8 cellular contexts compared by ENCODE assay signal in genomic region chr12:109899783-109900751, GRCh38. TPM values are rescaled to one million over a fixed set of nuclear protein-coding genes. Genes with fewer than 3 reads are reported as not detected.
A peak's percentile ranks its signal among the peaks of the same experiment; 100 is the strongest.
DNase-seq lines count a peak whose midpoint lies in the region; TF ChIP-seq lines count a peak whose summit lies in the region.

TCHP (plus strand) TSS chr12:109900274; CDS start chr12:109903027, 2,753 bp downstream.

- no peak within 1 kb of the TSS for H2BK12ac ChIP-seq in H9 (ENCODE audit: insufficient read length, low read depth, low read length)

- TF ChIP-seq CTCF in H9 (conservative IDR thresholded peaks at IDR 0.05), result no peak
- TF ChIP-seq CTCF in SK-N-SH (IDR thresholded peaks at IDR 0.05), result peak; percentile 43
- TF ChIP-seq CTCF in testis (IDR thresholded peaks at IDR 0.05), result peak; percentile 27 to 42 (median 29)

- peaks cover 16 to 18% (median 16%) of the 10 kb centered on the region in 3 experiments; a peak in 6 of 7 replicates for H3K36me3 Mint-ChIP-seq in H9 (ENCODE audit: insufficient read depth in 1 of 3, low read depth in 3 of 3)

- peaks cover 17 to 21% of the 10 kb centered on the region in 2 experiments for H3K36me3 ChIP-seq in SK-N-SH (replicated peaks in 1 of 2; ENCODE audit: control insufficient read depth in 1 of 2, insufficient read depth in 2 of 2, low read length in 1 of 2)
- H3K36me3 ChIP-seq in testis (ENCODE audit: low read depth, missing control alignments), result no peaks in the 10 kb centered on the region

- H2BK5ac ChIP-seq in H9 (ENCODE audit: insufficient read length, low read length), result no peak within 1 kb of the TSS

- peak within 1 kb of the TSS; percentile 74 to 83 for H3K4me3 ChIP-seq in SK-N-SH (ENCODE audit: low read depth in 2 of 2, low read length in 1 of 2)
- H3K4me3 ChIP-seq in testis, result peak within 1 kb of the TSS; percentile 95

- H3K9me3 ChIP-seq in H9 (ENCODE audit: control insufficient read depth, low read depth, low read length) (no peaks in the 10 kb centered on the region), SK-N-SH (no peaks in the 10 kb centered on the region), testis (no peaks in the 10 kb centered on the region)

- H3K23me2 ChIP-seq in H9 (ENCODE audit: insufficient read length, low read depth, low read length, poor library complexity, severe bottlenecking), result peaks cover 13% of the 10 kb centered on the region

- POLR2A ChIA-PET in SK-N-SH (lab: Yijun Ruan, JAX), result interaction anchor here (0.5 to 0.6 kb wide), 2 partner anchors 705 to 1188 kb away, joined by 3 to 5 read pairs; no protein-coding TSS in a partner anchor

- no peaks in the 10 kb centered on the region for H3K9me2 ChIP-seq in SK-N-SH

- H2BK20ac ChIP-seq in H9 (ENCODE audit: low read depth, low read length, poor library complexity, severe bottlenecking), result no peak within 1 kb of the TSS

- H3F3A ChIP-seq in SK-N-SH (replicated peaks; ENCODE audit: insufficient read depth), result no peaks in the 10 kb centered on the region

- H4K91ac ChIP-seq in H9 (ENCODE audit: insufficient read length, low read depth, low read length), result no peak within 1 kb of the TSS

- CTCF ChIA-PET in SK-N-SH (lab: Yijun Ruan, JAX), result interaction anchor here (0.8 to 1.9 kb wide), 7 partner anchors 9 to 95 kb away, joined by 3 to 7 read pairs (median 3); partner anchors contain the start of gene GLTP

- no peak within 1 kb of the TSS for H2BK15ac ChIP-seq in H9 (ENCODE audit: low read depth, low read length)

- H4K20me1 ChIP-seq in H9 (ENCODE audit: control insufficient read depth, insufficient read depth, insufficient read length) (no peaks in the 10 kb centered on the region), SK-N-SH (ENCODE audit: insufficient read depth) (no peaks in the 10 kb centered on the region)

- no peak within 1 kb of the TSS for H4K8ac ChIP-seq in H9 (replicated peaks; ENCODE audit: insufficient read length, low read depth, low read length)

- H3K9ac ChIP-seq in H9 (ENCODE audit: extremely low read depth, insufficient read length, low read length) (peak within 1 kb of the TSS; percentile 64), SK-N-SH (peak within 1 kb of the TSS; percentile 89)

- no CpG with 5 or more reads among the region's 69 CpGs for WGBS in H9 (ENCODE audit: extremely low coverage, insufficient read length, low lambda C conversion rate)
- WGBS in SK-N-SH (ENCODE audit: low lambda C conversion rate), result 6% methylated on average over 37 of the region's 69 CpGs
- 1% methylated on average over 24 to 68 of the region's 69 CpGs for WGBS in testis, 2 donors

- H3K27ac Mint-ChIP-seq in H9, result peak within 1 kb of the TSS; percentile 83 to 92 (median 91); a peak in 5 of 7 replicates

- H3K4me1 ChIP-seq in H9 (ENCODE audit: insufficient read depth, low read length) (no peaks in the 10 kb centered on the region), SK-N-SH (ENCODE audit: control insufficient read depth in 1 of 2, insufficient read depth in 2 of 2, low read depth in 1 of 2, low read length in 1 of 2) (peaks cover 0 to 9% of the 10 kb centered on the region in 2 experiments; a peak in 1 of 4 replicates), testis (peaks cover 19% of the 10 kb centered on the region)

- H3K4ac ChIP-seq in H9 (ENCODE audit: low read depth, low read length), result no peak within 1 kb of the TSS

- no peaks in the 10 kb centered on the region; a peak in 1 of 5 replicates for H3K9me3 Mint-ChIP-seq in H9

- peak within 1 kb of the TSS; percentile 68 for H3K14ac ChIP-seq in H9 (ENCODE audit: insufficient read depth, low read length)

- H3K4me1 Mint-ChIP-seq in H9, result peaks cover 19 to 26% of the 10 kb centered on the region in 2 experiments

- peak; percentile 93 for DNase-seq in Daoy (ENCODE audit: low read depth)
- peak; percentile 82 for DNase-seq in H9
- DNase-seq in MV-4-11 (lab: John Stamatoyannopoulos, UW), result peak; percentile 87
- peak; percentile 92 for DNase-seq in SK-N-SH
- DNase-seq in activated naive CD4-positive, alpha-beta T cell treated with anti-CD3 and anti-CD28 coated beads, Interleukin-2, amount 50 U/mL, for 16 hours, result peak; percentile 77
- peak; percentile 54 for DNase-seq in glomerular endothelial cell (ENCODE audit: extremely low read depth, low read depth, low spot score)
- peak; percentile 78 for DNase-seq in occipital lobe (lab: John Stamatoyannopoulos, UW)
- DNase-seq in testis, result peak; percentile 93

- H3K4me2 ChIP-seq in H9 (ENCODE audit: insufficient read depth, insufficient read length, low read length) (peak within 1 kb of the TSS; percentile 69), SK-N-SH (peak within 1 kb of the TSS; percentile 82)

- peaks cover 60% of the 10 kb centered on the region for H3K27me3 ChIP-seq in H9 (ENCODE audit: insufficient read depth, low read length)
- H3K27me3 ChIP-seq in SK-N-SH (ENCODE audit: insufficient read depth), result no peaks in the 10 kb centered on the region
- no peaks in the 10 kb centered on the region for H3K27me3 ChIP-seq in testis

- H3K23ac ChIP-seq in H9 (ENCODE audit: insufficient read length, low read depth, low read length), result peak within 1 kb of the TSS; percentile 55

- peak within 1 kb of the TSS; percentile 89 to 94 for H3K4me3 Mint-ChIP-seq in H9

- H3K27ac ChIP-seq in H9 (ENCODE audit: insufficient read length, low read depth, low read length), result no peak within 1 kb of the TSS
- peak within 1 kb of the TSS; percentile 72 to 81 for H3K27ac ChIP-seq in SK-N-SH (ENCODE audit: low read depth in 2 of 2, low read length in 1 of 2)
- peak within 1 kb of the TSS; percentile 77 to 81 for H3K27ac ChIP-seq in testis

- no peak within 1 kb of the TSS for H3K56ac ChIP-seq in H9 (ENCODE audit: insufficient read length, low read depth, low read length)

- no peak for TF ChIP-seq POLR2A in testis (IDR thresholded peaks at IDR 0.05)

- no peak for TF ChIP-seq EP300 in SK-N-SH (IDR thresholded peaks at IDR 0.05; ENCODE audit: borderline replicate concordance in 1 of 2, low read depth in 1 of 2, low read length in 1 of 2)

- H2AFZ ChIP-seq in H9 (ENCODE audit: low read length) (no peak within 1 kb of the TSS), SK-N-SH (ENCODE audit: low read depth) (peak within 1 kb of the TSS; percentile 95)

- H3K18ac ChIP-seq in H9 (ENCODE audit: insufficient read length, low read depth, low read length), result no peak within 1 kb of the TSS

- H2BK120ac ChIP-seq in H9 (ENCODE audit: low read depth, low read length, poor library complexity, severe bottlenecking), result no peak within 1 kb of the TSS

- no peak within 1 kb of the TSS for H3T11ph ChIP-seq in H9 (ENCODE audit: low read length)

- TF ChIP-seq RAD21 in SK-N-SH (IDR thresholded peaks at IDR 0.05; ENCODE audit: low read length), result peak; percentile 51

- H3K79me2 ChIP-seq in H9 (ENCODE audit: insufficient read depth, low read length) (no peaks in the 10 kb centered on the region), SK-N-SH (ENCODE audit: insufficient read depth) (peaks cover 34% of the 10 kb centered on the region)

- intact Hi-C loops in testis (cut with DNase I; ENCODE audit: low total_unique reads), result no loop called here

- H2AK5ac ChIP-seq in H9 (ENCODE audit: insufficient read length, low read length), result no peak within 1 kb of the TSS

- peaks cover 96% of the 10 kb centered on the region for H3K27me3 Mint-ChIP-seq in H9 (ENCODE audit: low read depth)

- peak within 1 kb of the TSS; percentile 6 for H4K5ac ChIP-seq in H9 (ENCODE audit: insufficient read length, low read depth, low read length)

- H3K79me1 ChIP-seq in H9 (ENCODE audit: insufficient read depth, low read depth, low read length, poor library complexity, severe bottlenecking), result no peaks in the 10 kb centered on the region

TF ChIP-seq in SK-N-SH, 30 proteins besides CTCF, POLR2A, EP300 and RAD21 (continues in another document):
- TF ChIP-seq POLR2AphosphoS5 (IDR thresholded peaks at IDR 0.05; ENCODE audit: low read depth, low read length), result peak; percentile 76; the same call in 1 of the 2 replicates
- TF ChIP-seq, protein P1, sequence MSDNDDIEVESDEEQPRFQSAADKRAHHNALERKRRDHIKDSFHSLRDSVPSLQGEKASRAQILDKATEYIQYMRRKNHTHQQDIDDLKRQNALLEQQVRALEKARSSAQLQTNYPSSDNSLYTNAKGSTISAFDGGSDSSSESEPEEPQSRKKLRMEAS (IDR thresholded peaks at IDR 0.05; ENCODE audit: low read depth), result peak; percentile 84
- TF ChIP-seq MXI1 (IDR thresholded peaks at IDR 0.05; ENCODE audit: low read depth, low read length), result peak; percentile 87
- peak; percentile 59 for TF ChIP-seq TAF1 (IDR thresholded peaks at IDR 0.05; ENCODE audit: borderline replicate concordance, low read depth, low read length)
- TF ChIP-seq USF1 (IDR thresholded peaks at IDR 0.05; ENCODE audit: borderline replicate concordance, low read depth), result peak; percentile 18; the same call in 1 of the 2 replicates
- TF ChIP-seq FOXJ3 (CRISPR knock-in tag; IDR thresholded peaks at IDR 0.05), result peak; percentile 40; the same call in 1 of the 2 replicates
- TF ChIP-seq, protein P2, sequence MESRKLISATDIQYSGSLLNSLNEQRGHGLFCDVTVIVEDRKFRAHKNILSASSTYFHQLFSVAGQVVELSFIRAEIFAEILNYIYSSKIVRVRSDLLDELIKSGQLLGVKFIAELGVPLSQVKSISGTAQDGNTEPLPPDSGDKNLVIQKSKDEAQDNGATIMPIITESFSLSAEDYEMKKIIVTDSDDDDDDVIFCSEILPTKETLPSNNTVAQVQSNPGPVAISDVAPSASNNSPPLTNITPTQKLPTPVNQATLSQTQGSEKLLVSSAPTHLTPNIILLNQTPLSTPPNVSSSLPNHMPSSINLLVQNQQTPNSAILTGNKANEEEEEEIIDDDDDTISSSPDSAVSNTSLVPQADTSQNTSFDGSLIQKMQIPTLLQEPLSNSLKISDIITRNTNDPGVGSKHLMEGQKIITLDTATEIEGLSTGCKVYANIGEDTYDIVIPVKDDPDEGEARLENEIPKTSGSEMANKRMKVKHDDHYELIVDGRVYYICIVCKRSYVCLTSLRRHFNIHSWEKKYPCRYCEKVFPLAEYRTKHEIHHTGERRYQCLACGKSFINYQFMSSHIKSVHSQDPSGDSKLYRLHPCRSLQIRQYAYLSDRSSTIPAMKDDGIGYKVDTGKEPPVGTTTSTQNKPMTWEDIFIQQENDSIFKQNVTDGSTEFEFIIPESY (IDR thresholded peaks at IDR 0.05; ENCODE audit: borderline replicate concordance, low read depth), result no peak

RNA-seq across cellular contexts. Expression of gene TCHP, which starts in this region (rescaled TPM):
- 37.3 and 37.9 TPM in 2 replicates for total RNA-seq in Daoy (2014; rRNA removed; shearing (Covaris generic))
- total RNA-seq in H9 (2021) (12.6 and 13.3 TPM in 2 replicates), glomerular endothelial cell (10.5 and 23.2 TPM in 2 replicates), occipital lobe (6.2 TPM), testis (10 to 100 TPM; 38.0 to 59.4 TPM)
- polyA plus RNA-seq in SK-N-SH (2012; rRNA removed) (19.0 and 37.3 TPM in 2 replicates), testis (ENCODE audit: insufficient read depth, low read depth, low replicate concordance) (23.2 TPM)
- 27.3 and 33.6 TPM in 2 replicates for polyA plus RNA-seq in SK-N-SH (2012; cell fraction: cytosol; rRNA removed)
- 58.3 and 84.4 TPM in 2 replicates for polyA plus RNA-seq in SK-N-SH (2012; cell fraction: nucleus; rRNA removed)
